In genomic region chr5:6716634-6717149, GRCh38 we compare ENCODE assay signal across 1 cellular context.
TF ChIP-seq lines count a peak whose summit lies in the region.

No MANE protein-coding gene starts in this region.

TF ChIP-seq in IMR-90, 13 proteins besides CTCF, POLR2A, EP300 and RAD21 (continued from another document):
- TF ChIP-seq USF2 (IDR thresholded peaks at IDR 0.05; ENCODE audit: low read depth, low read length) (no peak), FOS (IDR thresholded peaks at IDR 0.05; ENCODE audit: low read depth, low read length) (no peak), MXI1 (IDR thresholded peaks at IDR 0.05; ENCODE audit: borderline replicate concordance, low read depth, low read length) (no peak), BHLHE40 (IDR thresholded peaks at IDR 0.05; ENCODE audit: low read depth, low read length) (no peak)
- TF ChIP-seq, protein P1, sequence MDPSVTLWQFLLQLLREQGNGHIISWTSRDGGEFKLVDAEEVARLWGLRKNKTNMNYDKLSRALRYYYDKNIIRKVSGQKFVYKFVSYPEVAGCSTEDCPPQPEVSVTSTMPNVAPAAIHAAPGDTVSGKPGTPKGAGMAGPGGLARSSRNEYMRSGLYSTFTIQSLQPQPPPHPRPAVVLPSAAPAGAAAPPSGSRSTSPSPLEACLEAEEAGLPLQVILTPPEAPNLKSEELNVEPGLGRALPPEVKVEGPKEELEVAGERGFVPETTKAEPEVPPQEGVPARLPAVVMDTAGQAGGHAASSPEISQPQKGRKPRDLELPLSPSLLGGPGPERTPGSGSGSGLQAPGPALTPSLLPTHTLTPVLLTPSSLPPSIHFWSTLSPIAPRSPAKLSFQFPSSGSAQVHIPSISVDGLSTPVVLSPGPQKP (IDR thresholded peaks at IDR 0.05; ENCODE audit: borderline replicate concordance, low read depth, low read length), result no peak
